In the genomic region with DNA sequence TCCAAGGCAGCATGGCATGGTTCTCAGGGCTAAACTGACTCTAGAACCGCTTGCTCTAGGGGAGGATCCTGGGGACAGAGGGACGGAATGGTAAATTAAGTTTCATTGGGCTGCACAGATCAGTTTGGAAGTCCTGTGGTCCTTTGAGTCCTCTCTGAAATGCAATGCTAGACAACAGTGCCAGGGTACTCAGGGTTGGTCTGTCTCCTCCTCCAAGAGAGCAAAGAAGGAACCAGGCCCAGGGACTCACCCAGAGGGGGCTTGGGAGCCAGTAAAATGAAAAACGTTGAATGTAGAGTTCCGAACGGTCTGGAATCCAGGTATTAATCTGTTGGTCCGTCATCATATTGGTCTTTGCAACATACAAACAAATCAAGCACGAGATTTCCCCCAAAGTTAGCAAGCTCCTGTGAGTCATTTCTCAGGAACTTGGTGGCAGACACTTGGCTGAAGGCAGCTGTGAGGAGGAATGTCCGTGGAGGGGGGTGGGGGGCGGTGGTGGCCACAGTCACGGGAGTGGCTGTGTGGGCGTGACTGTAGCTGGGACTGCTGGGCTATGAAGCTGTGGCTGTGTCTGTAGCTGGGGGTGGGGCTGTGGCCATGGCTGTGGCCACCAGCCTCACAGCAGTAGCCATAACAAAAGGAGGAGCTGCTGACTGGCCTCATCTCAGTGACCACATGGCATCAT, we compare ENCODE assay signal across 1 cellular context.
A peak's percentile ranks its signal among the peaks of the same experiment; 100 is the strongest.
TF ChIP-seq lines count a peak whose summit lies in the region.

No MANE protein-coding gene starts in this region.

TF ChIP-seq in K562, 482 proteins besides CTCF, POLR2A, EP300 and RAD21 (continued from another document and continues in another):
- TF ChIP-seq, protein P1, sequence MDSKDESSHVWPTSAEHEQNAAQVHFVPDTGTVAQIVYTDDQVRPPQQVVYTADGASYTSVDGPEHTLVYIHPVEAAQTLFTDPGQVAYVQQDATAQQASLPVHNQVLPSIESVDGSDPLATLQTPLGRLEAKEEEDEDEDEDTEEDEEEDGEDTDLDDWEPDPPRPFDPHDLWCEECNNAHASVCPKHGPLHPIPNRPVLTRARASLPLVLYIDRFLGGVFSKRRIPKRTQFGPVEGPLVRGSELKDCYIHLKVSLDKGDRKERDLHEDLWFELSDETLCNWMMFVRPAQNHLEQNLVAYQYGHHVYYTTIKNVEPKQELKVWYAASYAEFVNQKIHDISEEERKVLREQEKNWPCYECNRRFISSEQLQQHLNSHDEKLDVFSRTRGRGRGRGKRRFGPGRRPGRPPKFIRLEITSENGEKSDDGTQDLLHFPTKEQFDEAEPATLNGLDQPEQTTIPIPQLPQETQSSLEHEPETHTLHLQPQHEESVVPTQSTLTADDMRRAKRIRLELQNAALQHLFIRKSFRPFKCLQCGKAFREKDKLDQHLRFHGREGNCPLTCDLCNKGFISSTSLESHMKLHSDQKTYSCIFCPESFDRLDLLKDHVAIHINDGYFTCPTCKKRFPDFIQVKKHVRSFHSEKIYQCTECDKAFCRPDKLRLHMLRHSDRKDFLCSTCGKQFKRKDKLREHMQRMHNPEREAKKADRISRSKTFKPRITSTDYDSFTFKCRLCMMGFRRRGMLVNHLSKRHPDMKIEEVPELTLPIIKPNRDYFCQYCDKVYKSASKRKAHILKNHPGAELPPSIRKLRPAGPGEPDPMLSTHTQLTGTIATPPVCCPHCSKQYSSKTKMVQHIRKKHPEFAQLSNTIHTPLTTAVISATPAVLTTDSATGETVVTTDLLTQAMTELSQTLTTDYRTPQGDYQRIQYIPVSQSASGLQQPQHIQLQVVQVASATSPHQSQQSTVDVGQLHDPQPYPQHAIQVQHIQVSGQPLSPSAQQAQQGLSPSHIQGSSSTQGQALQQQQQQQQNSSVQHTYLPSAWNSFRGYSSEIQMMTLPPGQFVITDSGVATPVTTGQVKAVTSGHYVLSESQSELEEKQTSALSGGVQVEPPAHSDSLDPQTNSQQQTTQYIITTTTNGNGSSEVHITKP (IDR thresholded peaks at IDR 0.05; ENCODE audit: partially characterized antibody), result no peak
- TF ChIP-seq HBP1 (CRISPR knock-in tag; IDR thresholded peaks at IDR 0.05), result no peak
- no peak for TF ChIP-seq KLF13 (tag; IDR thresholded peaks at IDR 0.05; ENCODE audit: borderline replicate concordance, low read depth)
- TF ChIP-seq, protein P2, sequence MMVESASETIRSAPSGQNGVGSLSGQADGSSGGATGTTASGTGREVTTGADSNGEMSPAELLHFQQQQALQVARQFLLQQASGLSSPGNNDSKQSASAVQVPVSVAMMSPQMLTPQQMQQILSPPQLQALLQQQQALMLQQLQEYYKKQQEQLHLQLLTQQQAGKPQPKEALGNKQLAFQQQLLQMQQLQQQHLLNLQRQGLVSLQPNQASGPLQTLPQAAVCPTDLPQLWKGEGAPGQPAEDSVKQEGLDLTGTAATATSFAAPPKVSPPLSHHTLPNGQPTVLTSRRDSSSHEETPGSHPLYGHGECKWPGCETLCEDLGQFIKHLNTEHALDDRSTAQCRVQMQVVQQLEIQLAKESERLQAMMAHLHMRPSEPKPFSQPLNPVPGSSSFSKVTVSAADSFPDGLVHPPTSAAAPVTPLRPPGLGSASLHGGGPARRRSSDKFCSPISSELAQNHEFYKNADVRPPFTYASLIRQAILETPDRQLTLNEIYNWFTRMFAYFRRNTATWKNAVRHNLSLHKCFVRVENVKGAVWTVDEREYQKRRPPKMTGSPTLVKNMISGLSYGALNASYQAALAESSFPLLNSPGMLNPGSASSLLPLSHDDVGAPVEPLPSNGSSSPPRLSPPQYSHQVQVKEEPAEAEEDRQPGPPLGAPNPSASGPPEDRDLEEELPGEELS (CRISPR knock-in tag; IDR thresholded peaks at IDR 0.05; ENCODE audit: borderline replicate concordance), result no peak
- no peak for TF ChIP-seq TRIM25 (IDR thresholded peaks at IDR 0.05; ENCODE audit: borderline replicate concordance)
- peak; percentile 15 for TF ChIP-seq DACH1 (IDR thresholded peaks at IDR 0.05; ENCODE audit: partially characterized antibody)
- TF ChIP-seq TBP (optimal IDR thresholded peaks at IDR 0.05; ENCODE audit: low read depth, low read length), result no peak
- TF ChIP-seq CREM (IDR thresholded peaks at IDR 0.05; ENCODE audit: low read depth), result peak; percentile 55
- TF ChIP-seq ZNF551 (CRISPR knock-in tag; IDR thresholded peaks at IDR 0.05), result no peak
- TF ChIP-seq, protein P3, sequence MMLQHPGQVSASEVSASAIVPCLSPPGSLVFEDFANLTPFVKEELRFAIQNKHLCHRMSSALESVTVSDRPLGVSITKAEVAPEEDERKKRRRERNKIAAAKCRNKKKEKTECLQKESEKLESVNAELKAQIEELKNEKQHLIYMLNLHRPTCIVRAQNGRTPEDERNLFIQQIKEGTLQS (IDR thresholded peaks at IDR 0.05), result peak; percentile 69
- TF ChIP-seq, protein P3 (CRISPR knock-in tag; conservative IDR thresholded peaks at IDR 0.05), result no peak
- no peak for TF ChIP-seq POLR3A (IDR thresholded peaks at IDR 0.05; ENCODE audit: borderline replicate concordance, extremely low read depth, insufficient read depth, insufficient read length)
- TF ChIP-seq ESRRA (IDR thresholded peaks at IDR 0.05; ENCODE audit: borderline replicate concordance, low read depth), result no peak
- no peak for TF ChIP-seq RFX5 (IDR thresholded peaks at IDR 0.05; ENCODE audit: low read depth, low read length)
- TF ChIP-seq, protein P4, sequence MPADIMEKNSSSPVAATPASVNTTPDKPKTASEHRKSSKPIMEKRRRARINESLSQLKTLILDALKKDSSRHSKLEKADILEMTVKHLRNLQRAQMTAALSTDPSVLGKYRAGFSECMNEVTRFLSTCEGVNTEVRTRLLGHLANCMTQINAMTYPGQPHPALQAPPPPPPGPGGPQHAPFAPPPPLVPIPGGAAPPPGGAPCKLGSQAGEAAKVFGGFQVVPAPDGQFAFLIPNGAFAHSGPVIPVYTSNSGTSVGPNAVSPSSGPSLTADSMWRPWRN (IDR thresholded peaks at IDR 0.05; ENCODE audit: low read depth), result no peak
- no peak for TF ChIP-seq NFE2L1 (tag; IDR thresholded peaks at IDR 0.05; ENCODE audit: borderline replicate concordance, low read depth)
- no peak for TF ChIP-seq FOS (IDR thresholded peaks at IDR 0.05; ENCODE audit: extremely low read depth, insufficient read length)
- no peak for TF ChIP-seq CBX1 (IDR thresholded peaks at IDR 0.05; ENCODE audit: low read depth)
- TF ChIP-seq, protein P5, sequence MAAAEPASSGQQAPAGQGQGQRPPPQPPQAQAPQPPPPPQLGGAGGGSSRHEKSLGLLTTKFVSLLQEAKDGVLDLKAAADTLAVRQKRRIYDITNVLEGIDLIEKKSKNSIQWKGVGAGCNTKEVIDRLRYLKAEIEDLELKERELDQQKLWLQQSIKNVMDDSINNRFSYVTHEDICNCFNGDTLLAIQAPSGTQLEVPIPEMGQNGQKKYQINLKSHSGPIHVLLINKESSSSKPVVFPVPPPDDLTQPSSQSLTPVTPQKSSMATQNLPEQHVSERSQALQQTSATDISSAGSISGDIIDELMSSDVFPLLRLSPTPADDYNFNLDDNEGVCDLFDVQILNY (CRISPR knock-in tag; IDR thresholded peaks at IDR 0.05), result no peak
- no peak for TF ChIP-seq RBM14 (IDR thresholded peaks at IDR 0.05; ENCODE audit: borderline replicate concordance, insufficient read depth, low read depth, low read length)
- TF ChIP-seq, protein P6, sequence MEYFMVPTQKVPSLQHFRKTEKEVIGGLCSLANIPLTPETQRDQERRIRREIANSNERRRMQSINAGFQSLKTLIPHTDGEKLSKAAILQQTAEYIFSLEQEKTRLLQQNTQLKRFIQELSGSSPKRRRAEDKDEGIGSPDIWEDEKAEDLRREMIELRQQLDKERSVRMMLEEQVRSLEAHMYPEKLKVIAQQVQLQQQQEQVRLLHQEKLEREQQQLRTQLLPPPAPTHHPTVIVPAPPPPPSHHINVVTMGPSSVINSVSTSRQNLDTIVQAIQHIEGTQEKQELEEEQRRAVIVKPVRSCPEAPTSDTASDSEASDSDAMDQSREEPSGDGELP (CRISPR knock-in tag; IDR thresholded peaks at IDR 0.05; ENCODE audit: borderline replicate concordance), result peak; percentile 76
- no peak for TF ChIP-seq MCM7 (IDR thresholded peaks at IDR 0.05)
- no peak for TF ChIP-seq TCFL5 (CRISPR knock-in tag; conservative IDR thresholded peaks at IDR 0.05)
- no peak for TF ChIP-seq FOXM1 (IDR thresholded peaks at IDR 0.05; ENCODE audit: low read depth)
- TF ChIP-seq FOXM1 (CRISPR knock-in tag; IDR thresholded peaks at IDR 0.05; ENCODE audit: low read depth), result no peak
- TF ChIP-seq BCOR (IDR thresholded peaks at IDR 0.05), result no peak
- TF ChIP-seq POLR3G (IDR thresholded peaks at IDR 0.05; ENCODE audit: extremely low read depth, insufficient read length, insufficient replicate concordance), result no peak
- TF ChIP-seq GABPB1 (CRISPR knock-in tag; IDR thresholded peaks at IDR 0.05), result no peak
- TF ChIP-seq RUNX1 (IDR thresholded peaks at IDR 0.05; ENCODE audit: low read depth), result no peak
- no peak for TF ChIP-seq SFPQ (IDR thresholded peaks at IDR 0.05; ENCODE audit: low read depth, low read length)
- no peak for TF ChIP-seq ASH1L (IDR thresholded peaks at IDR 0.05; ENCODE audit: borderline replicate concordance, low read depth, partially characterized antibody)
- no peak for TF ChIP-seq KAT2B (IDR thresholded peaks at IDR 0.05; ENCODE audit: low read depth, low read length)
